Comparison of ENCODE assay signal across 11 cellular contexts in genomic region chr2:63051795-63052333, GRCh38. TPM values are rescaled to one million over a fixed set of nuclear protein-coding genes. Genes with fewer than 3 reads are reported as not detected.
A peak's percentile ranks its signal among the peaks of the same experiment; 100 is the strongest.
DNase-seq lines count a peak whose midpoint lies in the region; ATAC-seq, FAIRE-seq and TF ChIP-seq lines count a peak whose summit lies in the region.
"Had no signal": no experiment of that assay in that cellular context is flagged by ENCODE, and none has a peak within 500 bp of the region (broad histone marks: within the 10 kb centered on the region; RNA-seq: fewer than 3 reads in every experiment).

No MANE protein-coding gene starts in this region.

- peaks cover 78% of the 10 kb centered on the region for H3K4me1 ChIP-seq in CD8-positive, alpha-beta T cell (ENCODE audit: insufficient read depth, low read length)
- peaks cover 49% of the 10 kb centered on the region for H3K4me1 ChIP-seq in HUES48 (ENCODE audit: control insufficient read depth, insufficient read depth, low read length)

- H3K36me3 Mint-ChIP-seq in CD8-positive, alpha-beta T cell, result no peaks in the 10 kb centered on the region
- peaks cover under 1% of the 10 kb centered on the region for H3K36me3 Mint-ChIP-seq in nephron (ENCODE audit: low read depth)

- no peak for ATAC-seq in CD8-positive, alpha-beta T cell
- ATAC-seq in GM21447 (IDR thresholded peaks at IDR 0.05; ENCODE audit: unreplicated experiment), result no peak
- ATAC-seq in HG03280 (IDR thresholded peaks at IDR 0.05; ENCODE audit: unreplicated experiment), result no peak
- ATAC-seq: esophagus mucosa, left lung had no signal

- H3K27me3 Mint-ChIP-seq in CD8-positive, alpha-beta T cell (ENCODE audit: low read depth), result peaks cover 71% of the 10 kb centered on the region
- peaks cover 97% of the 10 kb centered on the region for H3K27me3 Mint-ChIP-seq in nephron (ENCODE audit: low read depth)

- H3K27me3 ChIP-seq in CD8-positive, alpha-beta T cell (ENCODE audit: insufficient read depth, low read length), result peaks cover 77% of the 10 kb centered on the region
- H3K27me3 ChIP-seq in HUES48 (ENCODE audit: control insufficient read depth, insufficient read depth, low read length) (peaks cover 96% of the 10 kb centered on the region), bronchial epithelial cell (ENCODE audit: control insufficient read depth, insufficient read depth, low read length) (no peaks in the 10 kb centered on the region)

- no peak for DNase-seq in CD8-positive, alpha-beta T cell
- DNase-seq in bronchial epithelial cell (ENCODE audit: low read depth) (no peak), LoVo (ENCODE audit: low spot score) (no peak), cerebellar nuclear complex (lab: John Stamatoyannopoulos, UW) (no peak)
- DNase-seq: left lung had no signal

- FAIRE-seq in bronchial epithelial cell (lab: Jason Lieb, UNC), result no peak

- H3K9me3 Mint-ChIP-seq in CD8-positive, alpha-beta T cell, result no peaks in the 10 kb centered on the region
- H3K9me3 Mint-ChIP-seq in nephron, result no peaks in the 10 kb centered on the region

- no peak overlapping the region for H3K27ac ChIP-seq in CD8-positive, alpha-beta T cell (ENCODE audit: low read depth, low read length)
- H3K27ac ChIP-seq in HUES48 (ENCODE audit: low read depth, low read length), result no peak overlapping the region
- H3K27ac ChIP-seq: left lung, sigmoid colon had no signal

- no peaks in the 10 kb centered on the region for H3K9me3 ChIP-seq in CD8-positive, alpha-beta T cell (ENCODE audit: low read length)
- no peaks in the 10 kb centered on the region for H3K9me3 ChIP-seq in HUES48 (ENCODE audit: control insufficient read depth, insufficient read depth, low read length)
- H3K9me3 ChIP-seq: left lung had no signal

- peaks cover 75% of the 10 kb centered on the region for H3K4me1 Mint-ChIP-seq in CD8-positive, alpha-beta T cell (ENCODE audit: low read depth)
- peaks cover 56% of the 10 kb centered on the region for H3K4me1 Mint-ChIP-seq in nephron

- no peaks in the 10 kb centered on the region for H3K36me3 ChIP-seq in CD8-positive, alpha-beta T cell (ENCODE audit: insufficient read depth, low read length)
- no peaks in the 10 kb centered on the region for H3K36me3 ChIP-seq in HUES48 (ENCODE audit: control insufficient read depth, insufficient read depth, low read length)
- H3K36me3 ChIP-seq in bronchial epithelial cell (ENCODE audit: control insufficient read depth, insufficient read depth, low read length), result peaks cover 7% of the 10 kb centered on the region
- H3K36me3 ChIP-seq: left lung had no signal

- no peak for TF ChIP-seq CTCF in CD8-positive, alpha-beta T cell (IDR thresholded peaks at IDR 0.05)
- TF ChIP-seq CTCF in bronchial epithelial cell (IDR thresholded peaks at IDR 0.05; ENCODE audit: insufficient read depth, low read length, severe bottlenecking) (no peak), nephron (IDR thresholded peaks at IDR 0.05; ENCODE audit: unreplicated experiment in 3 of 3) (no peak)

- H3K4me3 ChIP-seq in CD8-positive, alpha-beta T cell (ENCODE audit: low read depth, low read length), result no peak overlapping the region
- peak overlapping the region; percentile 71; the same call in 1 of the 2 replicates for H3K4me3 ChIP-seq in HUES48 (ENCODE audit: low read depth, low read length)
- peak overlapping the region; percentile 68 for H3K4me3 ChIP-seq in bronchial epithelial cell (ENCODE audit: low read depth, low read length)

- POLR2A ChIA-PET in CD8-positive, alpha-beta T cell (lab: Charles Lee), result no interaction called here

- peak overlapping the region; percentile 58 for H3K4me3 Mint-ChIP-seq in CD8-positive, alpha-beta T cell
- H3K4me3 Mint-ChIP-seq in nephron, result peak overlapping the region; percentile 60 to 71 (median 67)

- H3K9ac ChIP-seq in HUES48 (ENCODE audit: low read depth, low read length), result no peak overlapping the region

- intact Hi-C loops in CD8-positive, alpha-beta T cell (cut with DNase I, micrococcal nuclease), result no loop called here

- no peak overlapping the region for H3K27ac Mint-ChIP-seq in CD8-positive, alpha-beta T cell
- no peak overlapping the region for H3K27ac Mint-ChIP-seq in nephron

- CTCF ChIA-PET in CD8-positive, alpha-beta T cell (lab: Charles Lee), result no interaction called here

RNA-seq across cellular contexts. Expression of gene OTX1, which starts 1.2 kb away (rescaled TPM):
- total RNA-seq in CD8-positive, alpha-beta T cell, result not detected
- 0.79 and 1.5 TPM in 2 replicates for total RNA-seq in bronchial epithelial cell
